ENCODE assay signal across 1 cellular context in the genomic region with DNA sequence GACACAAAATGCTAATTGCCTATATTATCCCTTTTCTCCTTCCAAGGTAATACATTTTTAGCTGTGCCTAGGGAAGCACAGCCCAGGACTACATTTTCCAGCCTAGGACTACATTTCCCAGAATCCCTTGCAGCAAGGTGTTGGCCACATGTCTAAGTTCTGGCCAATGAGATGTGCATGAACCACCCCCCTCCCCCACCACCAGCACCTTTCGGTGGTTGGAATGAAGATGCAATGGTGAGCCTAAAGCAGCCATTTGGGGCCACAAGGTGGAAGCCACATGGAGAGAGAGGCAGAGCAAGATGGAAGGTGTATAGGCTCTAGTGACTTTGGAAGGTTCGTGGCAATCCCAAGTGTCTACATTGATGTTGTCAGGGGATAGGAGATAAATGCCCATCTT.
TF ChIP-seq lines count a peak whose summit lies in the region.

No MANE protein-coding gene starts in this region.

TF ChIP-seq in HEK293, 187 proteins besides CTCF, POLR2A, EP300 and RAD21 (continued from another document):
- TF ChIP-seq, protein P1, sequence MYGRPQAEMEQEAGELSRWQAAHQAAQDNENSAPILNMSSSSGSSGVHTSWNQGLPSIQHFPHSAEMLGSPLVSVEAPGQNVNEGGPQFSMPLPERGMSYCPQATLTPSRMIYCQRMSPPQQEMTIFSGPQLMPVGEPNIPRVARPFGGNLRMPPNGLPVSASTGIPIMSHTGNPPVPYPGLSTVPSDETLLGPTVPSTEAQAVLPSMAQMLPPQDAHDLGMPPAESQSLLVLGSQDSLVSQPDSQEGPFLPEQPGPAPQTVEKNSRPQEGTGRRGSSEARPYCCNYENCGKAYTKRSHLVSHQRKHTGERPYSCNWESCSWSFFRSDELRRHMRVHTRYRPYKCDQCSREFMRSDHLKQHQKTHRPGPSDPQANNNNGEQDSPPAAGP (tag by site-specific recombination; IDR thresholded peaks at IDR 0.05), result peak; percentile 40; the same call in 1 of the 2 replicates
- TF ChIP-seq, protein P2, sequence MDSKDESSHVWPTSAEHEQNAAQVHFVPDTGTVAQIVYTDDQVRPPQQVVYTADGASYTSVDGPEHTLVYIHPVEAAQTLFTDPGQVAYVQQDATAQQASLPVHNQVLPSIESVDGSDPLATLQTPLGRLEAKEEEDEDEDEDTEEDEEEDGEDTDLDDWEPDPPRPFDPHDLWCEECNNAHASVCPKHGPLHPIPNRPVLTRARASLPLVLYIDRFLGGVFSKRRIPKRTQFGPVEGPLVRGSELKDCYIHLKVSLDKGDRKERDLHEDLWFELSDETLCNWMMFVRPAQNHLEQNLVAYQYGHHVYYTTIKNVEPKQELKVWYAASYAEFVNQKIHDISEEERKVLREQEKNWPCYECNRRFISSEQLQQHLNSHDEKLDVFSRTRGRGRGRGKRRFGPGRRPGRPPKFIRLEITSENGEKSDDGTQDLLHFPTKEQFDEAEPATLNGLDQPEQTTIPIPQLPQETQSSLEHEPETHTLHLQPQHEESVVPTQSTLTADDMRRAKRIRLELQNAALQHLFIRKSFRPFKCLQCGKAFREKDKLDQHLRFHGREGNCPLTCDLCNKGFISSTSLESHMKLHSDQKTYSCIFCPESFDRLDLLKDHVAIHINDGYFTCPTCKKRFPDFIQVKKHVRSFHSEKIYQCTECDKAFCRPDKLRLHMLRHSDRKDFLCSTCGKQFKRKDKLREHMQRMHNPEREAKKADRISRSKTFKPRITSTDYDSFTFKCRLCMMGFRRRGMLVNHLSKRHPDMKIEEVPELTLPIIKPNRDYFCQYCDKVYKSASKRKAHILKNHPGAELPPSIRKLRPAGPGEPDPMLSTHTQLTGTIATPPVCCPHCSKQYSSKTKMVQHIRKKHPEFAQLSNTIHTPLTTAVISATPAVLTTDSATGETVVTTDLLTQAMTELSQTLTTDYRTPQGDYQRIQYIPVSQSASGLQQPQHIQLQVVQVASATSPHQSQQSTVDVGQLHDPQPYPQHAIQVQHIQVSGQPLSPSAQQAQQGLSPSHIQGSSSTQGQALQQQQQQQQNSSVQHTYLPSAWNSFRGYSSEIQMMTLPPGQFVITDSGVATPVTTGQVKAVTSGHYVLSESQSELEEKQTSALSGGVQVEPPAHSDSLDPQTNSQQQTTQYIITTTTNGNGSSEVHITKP (tag by site-specific recombination; IDR thresholded peaks at IDR 0.05), result no peak
- no peak for TF ChIP-seq ZBTB21 (tag by site-specific recombination; IDR thresholded peaks at IDR 0.05)
- TF ChIP-seq ZNF596 (tag by site-specific recombination; IDR thresholded peaks at IDR 0.05), result no peak
- no peak for TF ChIP-seq ZNF274 (IDR thresholded peaks at IDR 0.05; ENCODE audit: low read length)
- no peak for TF ChIP-seq ZNF274 (tag by site-specific recombination; IDR thresholded peaks at IDR 0.05; ENCODE audit: borderline replicate concordance)
- TF ChIP-seq, protein P3, sequence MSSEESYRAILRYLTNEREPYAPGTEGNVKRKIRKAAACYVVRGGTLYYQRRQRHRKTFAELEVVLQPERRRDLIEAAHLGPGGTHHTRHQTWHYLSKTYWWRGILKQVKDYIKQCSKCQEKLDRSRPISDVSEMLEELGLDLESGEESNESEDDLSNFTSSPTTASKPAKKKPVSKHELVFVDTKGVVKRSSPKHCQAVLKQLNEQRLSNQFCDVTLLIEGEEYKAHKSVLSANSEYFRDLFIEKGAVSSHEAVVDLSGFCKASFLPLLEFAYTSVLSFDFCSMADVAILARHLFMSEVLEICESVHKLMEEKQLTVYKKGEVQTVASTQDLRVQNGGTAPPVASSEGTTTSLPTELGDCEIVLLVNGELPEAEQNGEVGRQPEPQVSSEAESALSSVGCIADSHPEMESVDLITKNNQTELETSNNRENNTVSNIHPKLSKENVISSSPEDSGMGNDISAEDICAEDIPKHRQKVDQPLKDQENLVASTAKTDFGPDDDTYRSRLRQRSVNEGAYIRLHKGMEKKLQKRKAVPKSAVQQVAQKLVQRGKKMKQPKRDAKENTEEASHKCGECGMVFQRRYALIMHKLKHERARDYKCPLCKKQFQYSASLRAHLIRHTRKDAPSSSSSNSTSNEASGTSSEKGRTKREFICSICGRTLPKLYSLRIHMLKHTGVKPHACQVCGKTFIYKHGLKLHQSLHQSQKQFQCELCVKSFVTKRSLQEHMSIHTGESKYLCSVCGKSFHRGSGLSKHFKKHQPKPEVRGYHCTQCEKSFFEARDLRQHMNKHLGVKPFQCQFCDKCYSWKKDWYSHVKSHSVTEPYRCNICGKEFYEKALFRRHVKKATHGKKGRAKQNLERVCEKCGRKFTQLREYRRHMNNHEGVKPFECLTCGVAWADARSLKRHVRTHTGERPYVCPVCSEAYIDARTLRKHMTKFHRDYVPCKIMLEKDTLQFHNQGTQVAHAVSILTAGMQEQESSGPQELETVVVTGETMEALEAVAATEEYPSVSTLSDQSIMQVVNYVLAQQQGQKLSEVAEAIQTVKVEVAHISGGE (tag by site-specific recombination; conservative IDR thresholded peaks at IDR 0.05; ENCODE audit: low read depth), result no peak
- TF ChIP-seq MEIS1 (CRISPR knock-in tag; IDR thresholded peaks at IDR 0.05; ENCODE audit: borderline replicate concordance), result no peak
- TF ChIP-seq ZNF585B (tag by site-specific recombination; IDR thresholded peaks at IDR 0.05), result no peak
- TF ChIP-seq KLF8 (tag by site-specific recombination; IDR thresholded peaks at IDR 0.05), result peak; percentile 49
- TF ChIP-seq ZNF155 (tag by site-specific recombination; IDR thresholded peaks at IDR 0.05), result no peak
- TF ChIP-seq ZNF558 (tag by site-specific recombination; IDR thresholded peaks at IDR 0.05), result no peak
- TF ChIP-seq, protein P4, sequence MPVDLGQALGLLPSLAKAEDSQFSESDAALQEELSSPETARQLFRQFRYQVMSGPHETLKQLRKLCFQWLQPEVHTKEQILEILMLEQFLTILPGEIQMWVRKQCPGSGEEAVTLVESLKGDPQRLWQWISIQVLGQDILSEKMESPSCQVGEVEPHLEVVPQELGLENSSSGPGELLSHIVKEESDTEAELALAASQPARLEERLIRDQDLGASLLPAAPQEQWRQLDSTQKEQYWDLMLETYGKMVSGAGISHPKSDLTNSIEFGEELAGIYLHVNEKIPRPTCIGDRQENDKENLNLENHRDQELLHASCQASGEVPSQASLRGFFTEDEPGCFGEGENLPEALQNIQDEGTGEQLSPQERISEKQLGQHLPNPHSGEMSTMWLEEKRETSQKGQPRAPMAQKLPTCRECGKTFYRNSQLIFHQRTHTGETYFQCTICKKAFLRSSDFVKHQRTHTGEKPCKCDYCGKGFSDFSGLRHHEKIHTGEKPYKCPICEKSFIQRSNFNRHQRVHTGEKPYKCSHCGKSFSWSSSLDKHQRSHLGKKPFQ (tag by site-specific recombination; IDR thresholded peaks at IDR 0.05), result no peak
- peak; percentile 62 for TF ChIP-seq SETDB1 (IDR thresholded peaks at IDR 0.05; ENCODE audit: insufficient read length, low read length)
- TF ChIP-seq ZNF311 (tag by site-specific recombination; IDR thresholded peaks at IDR 0.05; ENCODE audit: borderline replicate concordance), result no peak
- TF ChIP-seq ZNF670 (tag by site-specific recombination; IDR thresholded peaks at IDR 0.05; ENCODE audit: low read depth), result no peak
- TF ChIP-seq, protein P5, sequence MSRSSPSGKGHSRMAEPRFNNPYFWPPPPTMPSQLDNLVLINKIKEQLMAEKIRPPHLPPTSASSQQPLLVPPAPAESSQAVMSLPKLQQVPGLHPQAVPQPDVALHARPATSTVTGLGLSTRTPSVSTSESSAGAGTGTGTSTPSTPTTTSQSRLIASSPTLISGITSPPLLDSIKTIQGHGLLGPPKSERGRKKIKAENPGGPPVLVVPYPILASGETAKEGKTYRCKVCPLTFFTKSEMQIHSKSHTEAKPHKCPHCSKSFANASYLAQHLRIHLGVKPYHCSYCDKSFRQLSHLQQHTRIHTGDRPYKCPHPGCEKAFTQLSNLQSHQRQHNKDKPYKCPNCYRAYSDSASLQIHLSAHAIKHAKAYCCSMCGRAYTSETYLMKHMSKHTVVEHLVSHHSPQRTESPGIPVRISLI (tag by site-specific recombination; IDR thresholded peaks at IDR 0.05), result no peak
- TF ChIP-seq, protein P6, sequence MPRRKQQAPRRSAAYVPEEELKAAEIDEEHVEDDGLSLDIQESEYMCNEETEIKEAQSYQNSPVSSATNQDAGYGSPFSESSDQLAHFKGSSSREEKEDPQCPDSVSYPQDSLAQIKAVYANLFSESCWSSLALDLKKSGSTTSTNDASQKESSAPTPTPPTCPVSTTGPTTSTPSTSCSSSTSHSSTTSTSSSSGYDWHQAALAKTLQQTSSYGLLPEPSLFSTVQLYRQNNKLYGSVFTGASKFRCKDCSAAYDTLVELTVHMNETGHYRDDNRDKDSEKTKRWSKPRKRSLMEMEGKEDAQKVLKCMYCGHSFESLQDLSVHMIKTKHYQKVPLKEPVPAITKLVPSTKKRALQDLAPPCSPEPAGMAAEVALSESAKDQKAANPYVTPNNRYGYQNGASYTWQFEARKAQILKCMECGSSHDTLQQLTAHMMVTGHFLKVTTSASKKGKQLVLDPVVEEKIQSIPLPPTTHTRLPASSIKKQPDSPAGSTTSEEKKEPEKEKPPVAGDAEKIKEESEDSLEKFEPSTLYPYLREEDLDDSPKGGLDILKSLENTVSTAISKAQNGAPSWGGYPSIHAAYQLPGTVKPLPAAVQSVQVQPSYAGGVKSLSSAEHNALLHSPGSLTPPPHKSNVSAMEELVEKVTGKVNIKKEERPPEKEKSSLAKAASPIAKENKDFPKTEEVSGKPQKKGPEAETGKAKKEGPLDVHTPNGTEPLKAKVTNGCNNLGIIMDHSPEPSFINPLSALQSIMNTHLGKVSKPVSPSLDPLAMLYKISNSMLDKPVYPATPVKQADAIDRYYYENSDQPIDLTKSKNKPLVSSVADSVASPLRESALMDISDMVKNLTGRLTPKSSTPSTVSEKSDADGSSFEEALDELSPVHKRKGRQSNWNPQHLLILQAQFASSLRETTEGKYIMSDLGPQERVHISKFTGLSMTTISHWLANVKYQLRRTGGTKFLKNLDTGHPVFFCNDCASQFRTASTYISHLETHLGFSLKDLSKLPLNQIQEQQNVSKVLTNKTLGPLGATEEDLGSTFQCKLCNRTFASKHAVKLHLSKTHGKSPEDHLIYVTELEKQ (tag by site-specific recombination; IDR thresholded peaks at IDR 0.05; ENCODE audit: borderline replicate concordance), result no peak
- TF ChIP-seq, protein P7, sequence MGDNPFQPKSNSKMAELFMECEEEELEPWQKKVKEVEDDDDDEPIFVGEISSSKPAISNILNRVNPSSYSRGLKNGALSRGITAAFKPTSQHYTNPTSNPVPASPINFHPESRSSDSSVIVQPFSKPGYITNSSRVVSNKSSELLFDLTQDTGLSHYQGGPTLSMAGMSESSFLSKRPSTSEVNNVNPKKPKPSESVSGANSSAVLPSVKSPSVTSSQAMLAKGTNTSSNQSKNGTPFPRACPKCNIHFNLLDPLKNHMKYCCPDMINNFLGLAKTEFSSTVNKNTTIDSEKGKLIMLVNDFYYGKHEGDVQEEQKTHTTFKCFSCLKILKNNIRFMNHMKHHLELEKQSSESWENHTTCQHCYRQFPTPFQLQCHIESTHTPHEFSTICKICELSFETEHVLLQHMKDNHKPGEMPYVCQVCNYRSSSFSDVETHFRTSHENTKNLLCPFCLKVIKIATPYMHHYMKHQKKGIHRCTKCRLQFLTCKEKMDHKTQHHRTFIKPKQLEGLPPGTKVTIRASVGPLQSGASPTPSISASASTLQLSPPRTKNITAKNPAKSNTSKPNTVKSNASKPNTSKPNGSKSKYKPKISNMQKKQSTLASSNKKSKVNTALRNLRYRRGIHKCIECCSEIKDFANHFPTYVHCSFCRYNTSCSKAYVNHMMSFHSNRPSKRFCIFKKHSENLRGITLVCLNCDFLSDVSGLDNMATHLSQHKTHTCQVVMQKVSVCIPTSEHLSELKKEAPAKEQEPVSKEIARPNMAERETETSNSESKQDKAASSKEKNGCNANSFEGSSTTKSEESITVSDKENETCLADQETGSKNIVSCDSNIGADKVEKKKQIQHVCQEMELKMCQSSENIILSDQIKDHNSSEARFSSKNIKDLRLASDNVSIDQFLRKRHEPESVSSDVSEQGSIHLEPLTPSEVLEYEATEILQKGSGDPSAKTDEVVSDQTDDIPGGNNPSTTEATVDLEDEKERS (tag by site-specific recombination; IDR thresholded peaks at IDR 0.05), result 0 out of 2 replicates have a peak, but pooled peaks have one; percentile 16
- TF ChIP-seq ZNF624 (tag by site-specific recombination; IDR thresholded peaks at IDR 0.05), result no peak
- TF ChIP-seq KLF10 (tag by site-specific recombination; IDR thresholded peaks at IDR 0.05), result 0 out of 2 replicates have a peak, but pooled peaks have one; percentile 23
TF ChIP-seq in HEK293: peak in this region for 8.
